In genomic region chr7:151895695-151896485, GRCh38 we compare ENCODE assay signal across 19 cellular contexts. TPM values are rescaled to one million over a fixed set of nuclear protein-coding genes. Genes with fewer than 3 reads are reported as not detected.
A peak's percentile ranks its signal among the peaks of the same experiment; 100 is the strongest.
DNase-seq lines count a peak whose midpoint lies in the region; ATAC-seq, FAIRE-seq and TF ChIP-seq lines count a peak whose summit lies in the region.
"Had no signal": no experiment of that assay in that cellular context is flagged by ENCODE, and none has a peak within 500 bp of the region (broad histone marks: within the 10 kb centered on the region; RNA-seq: fewer than 3 reads in every experiment).

No MANE protein-coding gene starts in this region.

- H3K27ac Mint-ChIP-seq in neural crest cell (ENCODE audit: unreplicated experiment) = no peak overlapping the region
- H3K27ac Mint-ChIP-seq in T-helper 17 cell = no peak overlapping the region
- H3K27ac Mint-ChIP-seq: activated naive CD8-positive, alpha-beta T cell; nephron; T-helper 2 cell treated with Interferon-gamma antibody and Interleukin-4, amounts not matched to agents 5 μg/mL and 100 μg/mL, for 36 hours had no signal

- H3K9me3 Mint-ChIP-seq in neural crest cell = no peaks in the 10 kb centered on the region
- H3K9me3 Mint-ChIP-seq: nephron; T-helper 2 cell treated with Interferon-gamma antibody and Interleukin-4, amounts not matched to agents 5 μg/mL and 100 μg/mL, for 36 hours had no signal

- no peaks in the 10 kb centered on the region for H3K9me2 ChIP-seq in HCT116 (ENCODE audit: insufficient read depth)

- no peak overlapping the region for H4K91ac ChIP-seq in H1 (replicated peaks; ENCODE audit: insufficient read length, low read length)

- H3K9ac ChIP-seq in HCT116 (ENCODE audit: low read length) (no peak overlapping the region), H1 (replicated peaks in 1 of 4; ENCODE audit: extremely low read depth in 1 of 4, low read depth in 3 of 4, low read length in 3 of 4) (no peak overlapping the region)

- BruUV-seq in HCT116 (replicated peaks; lab: Mats Ljungman, UMichigan) = no TSS peak

- H3K4me3 ChIP-seq in HCT116 (replicated peaks in 1 of 2; ENCODE audit: low read depth in 1 of 2, low read length in 2 of 2) = no peak overlapping the region
- H3K4me3 ChIP-seq in H1 (ENCODE audit: extremely low read depth in 1 of 4, insufficient read depth in 2 of 4, low read depth in 3 of 4, low read length in 4 of 4) = no peak overlapping the region
- H3K4me3 ChIP-seq in left lung = no peak overlapping the region
- H3K4me3 ChIP-seq: lung, right atrium auricular region had no signal

- no peak overlapping the region for H2AK5ac ChIP-seq in H1 (ENCODE audit: low read depth, low read length)

- H4K20me1 ChIP-seq in HCT116 (ENCODE audit: insufficient read depth) (no peaks in the 10 kb centered on the region), H1 (replicated peaks in 1 of 2; ENCODE audit: control insufficient read depth in 1 of 2, insufficient read depth in 2 of 2, low read length in 2 of 2) (no peaks in the 10 kb centered on the region)

- H2AFZ ChIP-seq in HCT116 (ENCODE audit: low read depth, low read length, poor library complexity, severe bottlenecking) (no peak overlapping the region), H1 (ENCODE audit: low read length) (no peak overlapping the region)

- H2BK15ac ChIP-seq in H1 (ENCODE audit: low read length) = 0 out of 2 replicates have a peak overlapping the region, but pooled peaks have one; percentile 63

- H3K27me3 ChIP-seq in HCT116 (ENCODE audit: insufficient read depth, low read length) = peaks cover 10% of the 10 kb centered on the region; the same call in 1 of the 2 replicates
- peaks cover 0 to 3% (median 0%) of the 10 kb centered on the region in 4 experiments; a peak in 3 of 7 replicates for H3K27me3 ChIP-seq in H1 (replicated peaks in 1 of 4; ENCODE audit: control insufficient read depth in 3 of 4, extremely low read depth in 1 of 4, insufficient read depth in 3 of 4, low read length in 3 of 4)
- H3K27me3 ChIP-seq in left lung = peaks cover 0 to 30% of the 10 kb centered on the region in 2 donors
- H3K27me3 ChIP-seq: right atrium auricular region had no signal

- FAIRE-seq in H1 (lab: Jason Lieb, UNC) = no peak

- H3K4me2 ChIP-seq in HCT116 (ENCODE audit: low read length) (peak overlapping the region; percentile 20; the same call in 1 of the 2 replicates), H1 (ENCODE audit: insufficient read depth in 1 of 2, low read depth in 2 of 2, low read length in 2 of 2) (no peak overlapping the region)

- DNase-seq in HCT116 (ENCODE audit: low read depth, low spot score) = no peak
- peak; percentile 30 for DNase-seq in NCI-H345 treated with DMSO at 0.1 percent for 48 hours (lab: John Stamatoyannopoulos, UW; ENCODE audit: unreplicated experiment)
- no peak for DNase-seq in H1 (ENCODE audit: low read depth in 1 of 2, low spot score in 2 of 2)
- no peak for DNase-seq in neural crest cell (ENCODE audit: low read depth, low spot score)
- no peak for DNase-seq in left lung
- no peak for DNase-seq in DMS153 (lab: John Stamatoyannopoulos, UW)
- DNase-seq in T-helper 17 cell = no peak
- DNase-seq: activated CD4-positive, alpha-beta T cell treated with anti-CD3 and anti-CD28 coated beads for 4 hours; AML-193; caudate nucleus; foreskin melanocyte; Right ventricle myocardium superior; stimulated activated CD4-positive, alpha-beta T cell treated with anti-CD3 and anti-CD28 coated beads, Interleukin-2, amount 100 ng/mL, for 24 hours had no signal

- POLR2A ChIA-PET in HCT116 (lab: Charles Lee) = no interaction called here
- POLR2A ChIA-PET in H1 (lab: Charles Lee; ENCODE audit: partially characterized antibody) = interaction anchor here (0.8 kb wide), 1 partner anchor 18 kb away, joined by 3 read pairs; the partner anchor contains the start of gene PRKAG2

- RAD21 ChIA-PET in HCT116 (lab: Charles Lee; ENCODE audit: low non-redundant PET in 1 of 2, low total read pairs in 2 of 2, uncharacterized antibody in 2 of 2, unreplicated experiment in 2 of 2) = no interaction called here

- H3K9me3 ChIP-seq in HCT116 (ENCODE audit: control insufficient read depth in 1 of 2, insufficient read depth in 1 of 2, low read depth in 1 of 2, low read length in 2 of 2) = no peaks in the 10 kb centered on the region
- H3K9me3 ChIP-seq in H1 (ENCODE audit: insufficient read depth in 2 of 2, low read depth in 1 of 2, low read length in 1 of 2) = no peaks in the 10 kb centered on the region
- no peaks in the 10 kb centered on the region for H3K9me3 ChIP-seq in left lung
- H3K9me3 ChIP-seq in T-helper 17 cell (ENCODE audit: control insufficient read depth, low read length, poor library complexity, severe bottlenecking) = no peaks in the 10 kb centered on the region
- H3K9me3 ChIP-seq: right atrium auricular region had no signal

- no peak overlapping the region; the same call in 1 of the 2 replicates for H3K18ac ChIP-seq in H1 (ENCODE audit: extremely low read depth, low read length)

- intact Hi-C loops in HCT116 (cut with micrococcal nuclease) = no loop called here
- intact Hi-C loops in left lung (cut with DNase I) = no loop called here

- H3K23ac ChIP-seq in H1 (ENCODE audit: insufficient read length) = no peak overlapping the region

- no peak overlapping the region for H2BK20ac ChIP-seq in H1 (ENCODE audit: low read length)

- no peak overlapping the region for H2BK12ac ChIP-seq in H1 (ENCODE audit: low read depth, low read length)

- no peak overlapping the region for H2BK120ac ChIP-seq in H1 (replicated peaks; ENCODE audit: low read depth, low read length)

- H3K14ac ChIP-seq in H1 (ENCODE audit: insufficient read length) = no peak overlapping the region

- H3K4ac ChIP-seq in H1 (replicated peaks; ENCODE audit: insufficient read length, low read depth, low read length) = no peak overlapping the region

- H3K4me3 Mint-ChIP-seq in neural crest cell (peak overlapping the region; percentile 31), T-helper 17 cell (no peak overlapping the region)
- H3K4me3 Mint-ChIP-seq: activated naive CD8-positive, alpha-beta T cell; T-helper 2 cell treated with Interferon-gamma antibody and Interleukin-4, amounts not matched to agents 5 μg/mL and 100 μg/mL, for 36 hours had no signal

- peaks cover 37% of the 10 kb centered on the region for H3K27me3 Mint-ChIP-seq in neural crest cell (ENCODE audit: low read depth)
- H3K27me3 Mint-ChIP-seq in T-helper 17 cell = peaks cover 67% of the 10 kb centered on the region

- H3K36me3 ChIP-seq in HCT116 (ENCODE audit: control insufficient read depth in 1 of 2, insufficient read depth in 2 of 2, low read length in 2 of 2) (no peaks in the 10 kb centered on the region), H1 (ENCODE audit: control insufficient read depth in 2 of 4, insufficient read depth in 4 of 4, low read length in 3 of 4) (no peaks in the 10 kb centered on the region), left lung (no peaks in the 10 kb centered on the region)
- H3K36me3 ChIP-seq: right atrium auricular region had no signal

- H3K36me3 Mint-ChIP-seq in neural crest cell (ENCODE audit: low read depth) = no peaks in the 10 kb centered on the region
- peaks cover 4% of the 10 kb centered on the region for H3K36me3 Mint-ChIP-seq in T-helper 17 cell (ENCODE audit: low read depth)
- H3K36me3 Mint-ChIP-seq: activated naive CD8-positive, alpha-beta T cell had no signal

- peaks cover 24% of the 10 kb centered on the region for H3K4me1 Mint-ChIP-seq in neural crest cell
- peaks cover 3% of the 10 kb centered on the region for H3K4me1 Mint-ChIP-seq in T-helper 17 cell

- no peak for TF ChIP-seq CTCF in HCT116 (IDR thresholded peaks at IDR 0.05 in 2 of 3, conservative IDR thresholded peaks at IDR 0.05 in 1 of 3; ENCODE audit: borderline replicate concordance in 1 of 3, insufficient read depth in 1 of 3, low read depth in 2 of 3, low read length in 2 of 3)
- no peak for TF ChIP-seq CTCF in H1 (IDR thresholded peaks at IDR 0.05; ENCODE audit: control extremely low read depth in 1 of 3, insufficient read depth in 1 of 3, low read depth in 1 of 3, low read length in 3 of 3)
- TF ChIP-seq CTCF in neural crest cell (conservative IDR thresholded peaks at IDR 0.05) = no peak
- no peak for TF ChIP-seq CTCF in left lung (IDR thresholded peaks at IDR 0.05)

- TF ChIP-seq RAD21 in HCT116 (IDR thresholded peaks at IDR 0.05; ENCODE audit: low read depth) = no peak
- no peak for TF ChIP-seq RAD21 in H1 (IDR thresholded peaks at IDR 0.05 in 1 of 2, conservative IDR thresholded peaks at IDR 0.05 in 1 of 2; ENCODE audit: low read depth in 2 of 2, low read length in 2 of 2)

- H3K79me2 ChIP-seq in HCT116 (ENCODE audit: insufficient read depth, low read length) (no peaks in the 10 kb centered on the region), H1 (ENCODE audit: control insufficient read depth in 1 of 2, insufficient read depth in 2 of 2, low read length in 2 of 2) (no peaks in the 10 kb centered on the region)

- H3K4me1 ChIP-seq in HCT116 (ENCODE audit: control insufficient read depth in 1 of 2, insufficient read depth in 2 of 2, low read length in 2 of 2) (peaks cover 0 to 20% of the 10 kb centered on the region in 2 experiments; a peak in 2 of 4 replicates), H1 (replicated peaks in 1 of 4; ENCODE audit: control insufficient read depth in 3 of 4, insufficient read depth in 4 of 4, low read length in 3 of 4) (peaks cover 0 to 6% (median 3%) of the 10 kb centered on the region in 4 experiments; a peak in 4 of 7 replicates), left lung (no peaks in the 10 kb centered on the region)

- no peak overlapping the region for H3K27ac ChIP-seq in HCT116 (ENCODE audit: low read depth, low read length)
- no peak overlapping the region for H3K27ac ChIP-seq in H1 (ENCODE audit: low read depth, low read length)
- H3K27ac ChIP-seq in left lung = no peak overlapping the region
- H3K27ac ChIP-seq: right atrium auricular region had no signal

- CTCF ChIA-PET in HCT116 (lab: Charles Lee) (no interaction called here), H1 (lab: Charles Lee; ENCODE audit: partially characterized antibody) (interaction anchor here (0.8 to 1.6 kb wide), 3 partner anchors 9 to 33 kb away, joined by 3 to 4 read pairs (median 3); no protein-coding TSS in a partner anchor)

- no peaks in the 10 kb centered on the region for H3K79me1 ChIP-seq in H1 (ENCODE audit: low read depth, low read length)

- no peak overlapping the region for H4K8ac ChIP-seq in H1 (ENCODE audit: extremely low read depth, insufficient read depth, low read length)

- ATAC-seq in HCT116 (no peak), HG02759 (IDR thresholded peaks at IDR 0.05; ENCODE audit: unreplicated experiment) (no peak), left lung (no peak), T-helper 17 cell (no peak)

- no peak overlapping the region for H2BK5ac ChIP-seq in H1 (ENCODE audit: low read depth, low read length)

- TF ChIP-seq EP300 in H1 (IDR thresholded peaks at IDR 0.05; ENCODE audit: borderline replicate concordance in 1 of 2, low read depth in 2 of 2, low read length in 2 of 2) = no peak

- H3K56ac ChIP-seq in H1 (replicated peaks; ENCODE audit: insufficient read length, low read depth, low read length) = no peak overlapping the region

- no peaks in the 10 kb centered on the region for H3K23me2 ChIP-seq in H1 (ENCODE audit: low read depth, low read length)

- no peak overlapping the region for H4K5ac ChIP-seq in H1 (ENCODE audit: insufficient read length, low read depth, low read length)

- TF ChIP-seq POLR2A in HCT116 (IDR thresholded peaks at IDR 0.05; ENCODE audit: borderline replicate concordance, extremely low read depth, insufficient read depth, insufficient read length) = no peak
- TF ChIP-seq POLR2A in H1 (IDR thresholded peaks at IDR 0.05; ENCODE audit: control extremely low read depth in 1 of 2, low read depth in 2 of 2, low read length in 2 of 2) = no peak

- WGBS in H1 (ENCODE audit: extremely low coverage in 1 of 2, insufficient coverage in 1 of 2, insufficient read length in 1 of 2, insufficient replicate concordance in 2 of 2, low coverage in 1 of 2, low lambda C conversion rate in 2 of 2, missing lambda C conversion rate in 1 of 2), 2 experiments = 86% methylated on average over 12 of the region's 13 CpGs; no CpG with 5 or more reads in 1 of the 2 experiments

RNA-seq across cellular contexts. Expression of gene PRKAG2, which starts 19.0 kb away (rescaled TPM):
- total RNA-seq in HCT116 (2021; ENCODE audit: unreplicated experiment) = 23.6 TPM
- polyA plus RNA-seq in HCT116 (2012) = 18.0 and 20.9 TPM in 2 replicates
- 18.1 and 21.2 TPM in 2 replicates for total RNA-seq in H1 (2021; fragmentation: NEBNext Ultra II Directional; extraction: Animal tissue kit (Norgen Biotek cat#: 25700))
- polyA plus RNA-seq in H1 (2011; rRNA removed) = 5.4 and 7.5 TPM in 2 replicates
- polyA plus RNA-seq in H1 (2011; cell fraction: cytosol; rRNA removed) = 10.7 TPM
- 4.9 TPM for polyA plus RNA-seq in H1 (2011; cell fraction: nucleus; rRNA removed)
- 10.7 to 13.6 TPM (median 12.0 TPM) in 4 replicates for polyA plus RNA-seq in H1 (2012, experiment 1 of 2)
- 5.8 TPM for polyA plus RNA-seq in H1 (2012, experiment 2 of 2)
- polyA plus RNA-seq in H1 (2013, experiment 1 of 2) = 14.0 TPM
- 13.6 TPM for polyA plus RNA-seq in H1 (2013, experiment 2 of 2)
- 5.3 and 7.7 TPM in 2 replicates for polyA minus RNA-seq in H1 (2011; rRNA and poly(A)+ RNA removed)
- polyA minus RNA-seq in H1 (2011; cell fraction: cytosol; rRNA and poly(A)+ RNA removed) = 3.5 TPM
- 6.3 TPM for polyA minus RNA-seq in H1 (2011; cell fraction: nucleus; rRNA and poly(A)+ RNA removed)
- 11.8 and 12.5 TPM in 2 replicates for total RNA-seq in neural crest cell
- total RNA-seq in left lung = 10 to 100 TPM; 23.3 to 34.6 TPM
- 10 to 100 TPM; 41.3 to 51.8 TPM for total RNA-seq in T-helper 17 cell
